In genomic region chr1:244454412-244454811, GRCh38 we compare ENCODE assay signal across 1 cellular context.
TF ChIP-seq lines count a peak whose summit lies in the region.

No MANE protein-coding gene starts in this region.

TF ChIP-seq in GM23338, 12 proteins besides CTCF, POLR2A, EP300 and RAD21 (continued from another document):
- TF ChIP-seq ZNF462 (CRISPR knock-in tag; IDR thresholded peaks at IDR 0.05) = no peak
- no peak for TF ChIP-seq JUNB (IDR thresholded peaks at IDR 0.05; ENCODE audit: unreplicated experiment)
- no peak for TF ChIP-seq ETS1 (IDR thresholded peaks at IDR 0.05)
- TF ChIP-seq POLR2AphosphoS5 (IDR thresholded peaks at IDR 0.05; ENCODE audit: low read depth) = no peak
- TF ChIP-seq REST (IDR thresholded peaks at IDR 0.05; ENCODE audit: unreplicated experiment) = no peak
- TF ChIP-seq NANOG (IDR thresholded peaks at IDR 0.05; ENCODE audit: borderline replicate concordance) = no peak
- no peak for TF ChIP-seq ZNF331 (CRISPR knock-in tag; IDR thresholded peaks at IDR 0.05; ENCODE audit: low read depth)
- no peak for TF ChIP-seq ZNF114 (CRISPR knock-in tag; IDR thresholded peaks at IDR 0.05)
TF ChIP-seq in GM23338: peak in this region for 0.
